21 cellular contexts compared by ENCODE assay signal in the genomic region with DNA sequence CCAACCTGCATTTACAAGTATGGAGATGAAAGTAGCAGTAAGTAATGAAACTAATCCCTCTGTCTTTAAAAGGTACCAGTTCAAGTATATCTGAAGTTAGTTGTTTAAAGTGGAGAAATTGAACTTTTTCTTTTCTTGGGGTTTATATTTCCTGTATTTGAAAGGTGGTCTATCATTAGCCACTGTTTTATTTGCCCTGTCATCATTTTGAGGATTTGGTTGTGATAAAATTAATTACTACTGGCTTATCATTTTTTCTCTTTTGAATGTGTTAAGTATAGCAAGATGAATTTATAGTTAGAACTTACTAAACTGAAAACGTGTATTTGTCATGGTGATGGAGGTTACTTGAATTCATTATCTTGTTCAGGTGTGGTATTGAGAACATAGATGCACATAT.
"Had no signal": no experiment of that assay in that cellular context is flagged by ENCODE, and none has a peak within 500 bp of the region (broad histone marks: within the 10 kb centered on the region; RNA-seq: fewer than 3 reads in every experiment).

No MANE protein-coding gene starts in this region.

- H3K4me1 Mint-ChIP-seq: nephron had no signal

- H3K4me3 Mint-ChIP-seq: dendritic cell treated with granulocyte-macrophage colony-stimulating factor and Interleukin-4, amounts not matched to agents 40 ng/mL and 50 ng/mL, for 4 days; effector memory CD8-positive, alpha-beta T cell; naive B cell; nephron had no signal

- H3K27me3 Mint-ChIP-seq: dendritic cell treated with granulocyte-macrophage colony-stimulating factor and Interleukin-4, amounts not matched to agents 40 ng/mL and 50 ng/mL, for 4 days; effector memory CD8-positive, alpha-beta T cell; naive B cell; progenitor cell of endocrine pancreas had no signal

- H3K27ac Mint-ChIP-seq: nephron, progenitor cell of endocrine pancreas had no signal

- H3K9me3 Mint-ChIP-seq: dendritic cell treated with granulocyte-macrophage colony-stimulating factor and Interleukin-4, amounts not matched to agents 40 ng/mL and 50 ng/mL, for 4 days; effector memory CD8-positive, alpha-beta T cell; naive B cell; nephron had no signal

- ATAC-seq: effector memory CD8-positive, alpha-beta T cell; gastrocnemius medialis; heart right ventricle; lower lobe of right lung; pancreas; stimulated activated naive CD8-positive, alpha-beta T cell treated with anti-CD3 and anti-CD28 coated beads, Interleukin-15, Interleukin-2, amounts not matched to agents 100 U/mL and 50 U/mL, for 24 hours; upper lobe of right lung had no signal

- FAIRE-seq: pancreas had no signal

- H3K9me3 ChIP-seq: esophagus muscularis mucosa, gastrocnemius medialis, heart right ventricle, left ventricle myocardium inferior, lower lobe of right lung, pancreas, tibial artery, upper lobe of right lung, vagina had no signal

- DNase-seq: effector memory CD8-positive, alpha-beta T cell; gastrocnemius medialis; heart right ventricle; islet precursor cell; left cardiac atrium; left ventricle myocardium inferior; lower lobe of right lung; mesenchymal stem cell; naive B cell; occipital lobe; pancreas; right cardiac atrium; stimulated activated CD4-positive, alpha-beta T cell treated with anti-CD3 and anti-CD28 coated beads, Interleukin-2, amount 100 ng/mL, for 48 hours; stimulated activated naive CD8-positive, alpha-beta T cell treated with anti-CD3 and anti-CD28 coated beads, Interleukin-15, Interleukin-2, amounts not matched to agents 100 U/mL and 50 U/mL, for 24 hours; tibial artery; upper lobe of right lung had no signal
